In genomic region chr1:43367904-43368645, GRCh38 we compare ENCODE assay signal across 8 cellular contexts. TPM values are rescaled to one million over a fixed set of nuclear protein-coding genes. Genes with fewer than 3 reads are reported as not detected.
DNase-seq lines count a peak whose midpoint lies in the region; ATAC-seq, FAIRE-seq and TF ChIP-seq lines count a peak whose summit lies in the region.

Gene ELOVL1, minus strand, starts transcription at chr1:43368011. Its CDS starts 2,402 bp downstream, at chr1:43365609.

- peak; percentile 41 for DNase-seq in AG04450 (ENCODE audit: low read depth, low spot score)
- DNase-seq in NCI-H2227 treated with DMSO at 0.1 percent for 48 hours (lab: John Stamatoyannopoulos, UW) = peak; percentile 80
- peak; percentile 88 for DNase-seq in bronchial epithelial cell (ENCODE audit: low read depth)
- DNase-seq in iris pigment epithelial cell (ENCODE audit: low read depth) = peak; percentile 91
- peak; percentile 93 for DNase-seq in stimulated activated CD4-positive, alpha-beta T cell treated with anti-CD3 and anti-CD28 coated beads, Interleukin-12 subunit alpha, Interleukin-12 subunit beta, amount 100 ng/mL, for 4 hours

- CTCF ChIA-PET in AG04450 (lab: Charles Lee) = interaction anchor here (0.5 to 1.6 kb wide), 7 partner anchors 9 to 1302 kb away, joined by 3 to 4 read pairs (median 4); no protein-coding TSS in a partner anchor

- peak within 1 kb of the TSS; percentile 77 for H3K27ac ChIP-seq in AG04450 (ENCODE audit: low read depth, low read length)

- TF ChIP-seq CTCF in AG04450 (IDR thresholded peaks at IDR 0.05; ENCODE audit: low read depth, low read length) = peak; percentile 42
- no peak for TF ChIP-seq CTCF in WI38 (IDR thresholded peaks at IDR 0.05; ENCODE audit: low read depth, low read length)
- peak; percentile 41 for TF ChIP-seq CTCF in bronchial epithelial cell (IDR thresholded peaks at IDR 0.05; ENCODE audit: insufficient read depth, low read length, severe bottlenecking)

- H3K27me3 ChIP-seq in AG04450 (ENCODE audit: control insufficient read depth, insufficient read depth, low read length) = no peaks in the 10 kb centered on the region
- H3K27me3 ChIP-seq in bronchial epithelial cell (ENCODE audit: control insufficient read depth, insufficient read depth, low read length) = no peaks in the 10 kb centered on the region

- H3K4me3 ChIP-seq in AG04450 (ENCODE audit: low read depth, low read length) = peak within 1 kb of the TSS; percentile 78
- peak within 1 kb of the TSS; percentile 88 for H3K4me3 ChIP-seq in WI38 (ENCODE audit: low read depth, low read length)
- H3K4me3 ChIP-seq in bronchial epithelial cell (ENCODE audit: low read depth, low read length) = peak within 1 kb of the TSS; percentile 74

- no peaks in the 10 kb centered on the region for H3K9me3 ChIP-seq in AG04450 (ENCODE audit: control insufficient read depth, insufficient read depth, low read length)

- FAIRE-seq in bronchial epithelial cell (lab: Jason Lieb, UNC) = no peak

- H3K36me3 ChIP-seq in bronchial epithelial cell (ENCODE audit: control insufficient read depth, insufficient read depth, low read length) = peaks cover 26% of the 10 kb centered on the region

- peak; percentile 54 for ATAC-seq in GM18873 (IDR thresholded peaks at IDR 0.05; ENCODE audit: low FRiP score, unreplicated experiment)
- ATAC-seq in HG03135 (IDR thresholded peaks at IDR 0.05; ENCODE audit: unreplicated experiment) = peak; percentile 75

- POLR2A ChIA-PET in AG04450 (lab: Yijun Ruan, JAX) = interaction anchor here (0.9 to 2.6 kb wide), 3 partner anchors 10 to 135 kb away, joined by 3 to 25 read pairs (median 5); partner anchors contain the start of gene CDC20

RNA-seq across cellular contexts. Expression of gene ELOVL1, which starts in this region (rescaled TPM):
- 165 and 167 TPM in 2 replicates for polyA plus RNA-seq in AG04450 (2011; rRNA removed)
- polyA minus RNA-seq in AG04450 (2011; rRNA and poly(A)+ RNA removed) = 90.0 and 97.7 TPM in 2 replicates
- 55.8 and 75.8 TPM in 2 replicates for total RNA-seq in bronchial epithelial cell

Comparison
In these comparisons a context has a peak if more than half of its experiments do, and no peak if none do; other contexts are left out.
1. Peak in every context shown above with its lines: DNase-seq, ATAC-seq, H3K4me3 ChIP-seq and H3K27ac ChIP-seq.
2. DNase-seq: peak in every context shown above with its lines; median percentile 93 in stimulated activated CD4-positive, alpha-beta T cell treated with anti-CD3 and anti-CD28 coated beads, Interleukin-12 subunit alpha, Interleukin-12 subunit beta, amount 100 ng/mL, for 4 hours; 91 in iris pigment epithelial cell; 88 in bronchial epithelial cell; 80 in NCI-H2227 treated with DMSO at 0.1 percent for 48 hours; 41 in AG04450.